19 cellular contexts compared by ENCODE assay signal in the genomic region with DNA sequence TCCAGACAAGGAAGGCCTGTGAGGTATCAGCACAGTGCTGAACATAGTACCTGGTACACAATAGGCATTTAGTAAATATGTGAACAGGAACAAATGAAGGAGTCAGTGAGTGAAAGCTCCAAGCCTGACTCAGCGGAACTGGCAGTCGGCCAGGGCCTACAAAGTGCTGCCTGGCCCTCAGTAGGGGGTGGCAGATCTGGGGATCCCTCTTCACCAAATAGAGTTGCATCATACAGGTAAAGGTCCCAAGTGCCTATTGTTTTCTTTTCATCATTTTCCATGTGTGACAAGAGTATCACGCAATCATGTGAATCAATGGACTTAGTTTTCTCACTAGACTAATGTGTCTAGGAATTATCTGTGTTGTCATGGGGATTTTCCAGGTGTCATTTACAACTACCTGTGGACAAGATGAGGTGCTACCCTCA. TPM values are rescaled to one million over a fixed set of nuclear protein-coding genes. Genes with fewer than 3 reads are reported as not detected.
A peak's percentile ranks its signal among the peaks of the same experiment; 100 is the strongest.
DNase-seq lines count a peak whose midpoint lies in the region; ATAC-seq and TF ChIP-seq lines count a peak whose summit lies in the region.
"Had no signal": no experiment of that assay in that cellular context is flagged by ENCODE, and none has a peak within 500 bp of the region (broad histone marks: within the 10 kb centered on the region; RNA-seq: fewer than 3 reads in every experiment).

No MANE protein-coding gene starts in this region.

- H3K9me3 ChIP-seq in upper lobe of right lung = no peaks in the 10 kb centered on the region
- H3K9me3 ChIP-seq: SK-N-SH had no signal

- DNase-seq in activated CD4-positive, alpha-beta T cell treated with anti-CD3 and anti-CD28 coated beads for 48 hours = peak; percentile 15
- no peak for DNase-seq in activated CD4-positive, alpha-beta T cell treated with anti-CD3 and anti-CD28 coated beads, Interleukin-2, amount 50 U/mL, for 1 hour
- DNase-seq in RWPE1 (ENCODE audit: low spot score) (peak; percentile 24), kidney tubule cell (ENCODE audit: low spot score) (peak; percentile 83), upper lobe of right lung (peak; percentile 73), brain microvascular endothelial cell (no peak), GM10248 (ENCODE audit: extremely low spot score) (no peak)
- no peak for DNase-seq in activated effector memory CD4-positive, alpha-beta T cell treated with Interleukin-2 at 50 U/mL for 16 hours
- DNase-seq: activated effector memory CD4-positive, alpha-beta T cell treated with anti-CD3 and anti-CD28 coated beads, Interleukin-2, amount 50 U/mL, for 16 hours; aorta; CD4-positive, CD25-positive, alpha-beta regulatory T cell; cortex of kidney; NCI-H1105; SK-N-SH had no signal

- POLR2A ChIA-PET in RWPE1 (lab: Yijun Ruan, JAX; ENCODE audit: low non-redundant PET) = no interaction called here
- POLR2A ChIA-PET in GM10248 (lab: Yijun Ruan, JAX) = no interaction called here

- intact Hi-C loops in upper lobe of right lung (cut with DNase I) = no loop called here

- CTCF ChIA-PET in RWPE1 (lab: Yijun Ruan, JAX) = interaction anchor here (0.6 to 1.1 kb wide), 2 partner anchors 15 to 144 kb away, joined by 4 read pairs; no protein-coding TSS in a partner anchor
- CTCF ChIA-PET in GM10248 (lab: Yijun Ruan, JAX) = no interaction called here

- in situ Hi-C loops in brain microvascular endothelial cell (cut with HindIII; ENCODE audit: low pct_ligation_motif_present, low sequenced_read_pairs) = no loop called here

- H3K4me1 ChIP-seq in upper lobe of right lung = no peaks in the 10 kb centered on the region
- H3K4me1 ChIP-seq: tibial nerve had no signal

- no peak overlapping the region for H3K27ac ChIP-seq in RWPE1
- no peak overlapping the region for H3K27ac ChIP-seq in upper lobe of right lung
- H3K27ac ChIP-seq in brain microvascular endothelial cell = no peak overlapping the region
- H3K27ac ChIP-seq: tibial nerve had no signal

- TF ChIP-seq CTCF in RWPE1 (conservative IDR thresholded peaks at IDR 0.05; ENCODE audit: low read depth) (no peak), upper lobe of right lung (IDR thresholded peaks at IDR 0.05) (no peak), brain microvascular endothelial cell (IDR thresholded peaks at IDR 0.05; ENCODE audit: low read depth, low read length, missing control alignments) (no peak), GM10248 (IDR thresholded peaks at IDR 0.05; ENCODE audit: control extremely low read depth, extremely low read depth, low read depth, missing control alignments) (no peak)

- H3K27me3 ChIP-seq in upper lobe of right lung (no peaks in the 10 kb centered on the region), brain microvascular endothelial cell (replicated peaks) (no peaks in the 10 kb centered on the region)
- H3K27me3 ChIP-seq: tibial nerve had no signal

- peak; percentile 65 for ATAC-seq in upper lobe of right lung
- ATAC-seq: stimulated activated effector memory CD8-positive, alpha-beta T cell treated with anti-CD3 and anti-CD28 coated beads, Interleukin-12 subunit alpha, Interleukin-12 subunit beta, amount 100 ng/mL, for 72 hours had no signal

- H3K36me3 ChIP-seq in upper lobe of right lung = no peaks in the 10 kb centered on the region
- no peaks in the 10 kb centered on the region for H3K36me3 ChIP-seq in brain microvascular endothelial cell (replicated peaks)
- H3K36me3 ChIP-seq: tibial nerve had no signal

- no peak overlapping the region for H3K4me3 ChIP-seq in upper lobe of right lung
- no peak overlapping the region for H3K4me3 ChIP-seq in brain microvascular endothelial cell (ENCODE audit: low read depth, low read length)
- H3K4me3 ChIP-seq: smooth muscle cell, tibial nerve had no signal

RNA-seq across cellular contexts. Expression of a gene that starts 9.2 kb away (rescaled TPM):
- 1.9 TPM for total RNA-seq in upper lobe of right lung
- total RNA-seq: activated CD8-positive, alpha-beta memory T cell treated with anti-CD3 and anti-CD28 coated beads for 36 hours; aorta; CD4-positive, CD25-positive, alpha-beta regulatory T cell; osteoblast; smooth muscle cell; tibial nerve had no signal

Comparison
In these comparisons a context has a peak if more than half of its experiments do, and no peak if none do; other contexts are left out.
1. DNase-seq: peak in activated CD4-positive, alpha-beta T cell treated with anti-CD3 and anti-CD28 coated beads for 48 hours (single experiment), RWPE1 (single experiment), kidney tubule cell (single experiment) and upper lobe of right lung (single experiment); none in activated CD4-positive, alpha-beta T cell treated with anti-CD3 and anti-CD28 coated beads, Interleukin-2, amount 50 U/mL, for 1 hour (single experiment), activated effector memory CD4-positive, alpha-beta T cell treated with Interleukin-2 at 50 U/mL for 16 hours (single experiment), brain microvascular endothelial cell (single experiment) and GM10248 (single experiment).